Comparison of ENCODE assay signal across 9 cellular contexts in the genomic region with DNA sequence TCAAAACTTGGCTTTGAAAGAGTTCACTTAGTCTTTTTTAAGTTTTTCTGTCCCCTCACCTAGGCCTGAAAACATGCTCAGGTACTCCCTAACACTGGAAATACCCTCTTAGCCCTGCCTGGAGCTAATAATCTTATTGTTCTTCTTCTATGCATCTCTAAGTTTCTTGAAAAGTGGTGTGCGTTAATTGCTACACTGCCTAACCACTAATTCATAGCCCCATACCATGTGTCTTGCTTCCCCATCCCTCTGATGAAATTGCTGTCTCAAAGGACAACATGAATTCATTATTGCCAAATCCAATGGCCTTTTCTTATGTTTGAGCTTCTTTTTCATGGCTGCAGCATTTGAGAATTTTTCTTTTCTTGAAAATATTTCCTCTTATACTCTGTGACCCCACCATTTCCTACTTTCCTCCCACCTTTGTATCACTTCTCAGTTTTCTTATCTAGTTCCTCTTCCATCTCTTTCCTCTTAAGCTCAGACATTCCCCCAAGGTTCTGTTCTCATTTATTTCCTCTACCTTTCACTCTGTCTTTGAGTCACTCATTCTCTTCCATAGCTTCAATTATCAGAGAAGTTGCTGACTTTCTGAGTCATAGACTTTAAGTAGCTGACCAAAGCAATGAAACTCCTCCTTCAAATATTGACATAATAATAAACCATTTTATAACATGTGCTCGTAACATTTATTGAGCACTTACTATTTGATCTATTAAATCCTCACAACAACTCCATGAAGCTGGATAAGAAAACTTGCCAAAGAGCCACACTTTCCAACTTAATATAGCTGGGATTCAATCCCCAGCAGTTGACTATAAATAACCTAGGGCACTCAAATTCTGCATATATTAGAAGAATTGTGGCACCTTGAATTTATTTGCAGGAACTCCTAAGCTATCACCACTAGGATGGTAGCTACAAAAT. TPM values are rescaled to one million over a fixed set of nuclear protein-coding genes. Genes with fewer than 3 reads are reported as not detected.
DNase-seq lines count a peak whose midpoint lies in the region; ATAC-seq, FAIRE-seq and TF ChIP-seq lines count a peak whose summit lies in the region.
"Had no signal": no experiment of that assay in that cellular context is flagged by ENCODE, and none has a peak within 500 bp of the region (broad histone marks: within the 10 kb centered on the region; RNA-seq: fewer than 3 reads in every experiment).

No MANE protein-coding gene starts in this region.

- no peaks in the 10 kb centered on the region for H3K36me3 ChIP-seq in small intestine (ENCODE audit: control insufficient read depth in 2 of 2, insufficient read depth in 2 of 2, low read length in 2 of 2)

- H3K4me3 ChIP-seq in astrocyte of the spinal cord (ENCODE audit: low read depth, low read length) (no peak overlapping the region), small intestine (ENCODE audit: low read depth in 1 of 2, low read length in 2 of 2) (no peak overlapping the region), dorsolateral prefrontal cortex (no peak overlapping the region)

- FAIRE-seq in small intestine (lab: Jason Lieb, UNC) = no peak

- 59 to 79% (median 67%) methylated on average over 2 of the region's 2 CpGs for WGBS in small intestine, 3 donors

- POLR2A ChIA-PET in GM10248 (lab: Yijun Ruan, JAX) = no interaction called here

- no peak for TF ChIP-seq CTCF in GM10248 (IDR thresholded peaks at IDR 0.05; ENCODE audit: control extremely low read depth, extremely low read depth, low read depth, missing control alignments)
- TF ChIP-seq CTCF in astrocyte of the spinal cord (IDR thresholded peaks at IDR 0.05; ENCODE audit: low read depth, low read length) = no peak
- no peak for TF ChIP-seq CTCF in dorsolateral prefrontal cortex (IDR thresholded peaks at IDR 0.05 in 54 of 56, conservative IDR thresholded peaks at IDR 0.05 in 2 of 56; ENCODE audit: low read depth in 1 of 56, partially characterized antibody in 56 of 56)

- H3K4me1 ChIP-seq in small intestine (ENCODE audit: control insufficient read depth in 2 of 2, insufficient read depth in 1 of 2, low read depth in 1 of 2, low read length in 1 of 2) = no peaks in the 10 kb centered on the region

- in situ Hi-C loops in astrocyte of the spinal cord (cut with HindIII; ENCODE audit: low sequenced_read_pairs) = no loop called here

- peak; percentile 15 for DNase-seq in GM10248 (ENCODE audit: extremely low spot score)
- peak; percentile 32 for DNase-seq in HT-29 (ENCODE audit: low spot score)
- DNase-seq in astrocyte of the spinal cord (ENCODE audit: low read depth, low spot score) = peak; percentile 27
- DNase-seq in small intestine = no peak
- no peak for DNase-seq in activated CD4-positive, alpha-beta T cell treated with anti-CD3 and anti-CD28 coated beads, Interleukin-2, amount 50 U/mL, for 4 hours
- DNase-seq in dorsolateral prefrontal cortex = no peak
- DNase-seq in NCI-H2171 (lab: John Stamatoyannopoulos, UW) = no peak
- DNase-seq: CD8-positive, alpha-beta memory T cell had no signal

- CTCF ChIA-PET in GM10248 (lab: Yijun Ruan, JAX) = interaction anchor here (1.1 to 2.5 kb wide), 8 partner anchors 11 to 59 kb away, joined by 3 to 6 read pairs (median 4); no protein-coding TSS in a partner anchor

- peak; percentile 66 for ATAC-seq in GM21723 (IDR thresholded peaks at IDR 0.05; ENCODE audit: unreplicated experiment)

- H3K27ac ChIP-seq in small intestine (ENCODE audit: low read depth in 1 of 2, low read length in 1 of 2) (no peak overlapping the region), dorsolateral prefrontal cortex (no peak overlapping the region)

- no peaks in the 10 kb centered on the region for H3K27me3 ChIP-seq in small intestine (ENCODE audit: control insufficient read depth in 2 of 2, insufficient read depth in 2 of 2, low read length in 2 of 2)
- H3K27me3 ChIP-seq in dorsolateral prefrontal cortex = no peaks in the 10 kb centered on the region

- H3K9me3 ChIP-seq in small intestine (ENCODE audit: control insufficient read depth, low read depth) = no peaks in the 10 kb centered on the region

- intact Hi-C loops in dorsolateral prefrontal cortex (cut with DNase I) = no loop called here

RNA-seq across cellular contexts. Expression of a gene that starts 35.5 kb away (rescaled TPM):
- total RNA-seq in HT-29 (2014; rRNA removed; shearing (Covaris generic)) = not detected in 2 replicates
- polyA plus RNA-seq in small intestine = not detected
- not detected for total RNA-seq in dorsolateral prefrontal cortex
- total RNA-seq: CD8-positive, alpha-beta memory T cell had no signal
- polyA plus RNA-seq: CD8-positive, alpha-beta memory T cell had no signal

Comparison
In these comparisons a context has a peak if more than half of its experiments do, and no peak if none do; other contexts are left out.
1. DNase-seq: peak in GM10248 (single experiment), HT-29 (single experiment) and astrocyte of the spinal cord (single experiment); none in small intestine (single experiment), activated CD4-positive, alpha-beta T cell treated with anti-CD3 and anti-CD28 coated beads, Interleukin-2, amount 50 U/mL, for 4 hours (0 of 2), dorsolateral prefrontal cortex (0 of 10) and NCI-H2171 (single experiment).